Comparison of ENCODE assay signal across 12 cellular contexts in the genomic region with DNA sequence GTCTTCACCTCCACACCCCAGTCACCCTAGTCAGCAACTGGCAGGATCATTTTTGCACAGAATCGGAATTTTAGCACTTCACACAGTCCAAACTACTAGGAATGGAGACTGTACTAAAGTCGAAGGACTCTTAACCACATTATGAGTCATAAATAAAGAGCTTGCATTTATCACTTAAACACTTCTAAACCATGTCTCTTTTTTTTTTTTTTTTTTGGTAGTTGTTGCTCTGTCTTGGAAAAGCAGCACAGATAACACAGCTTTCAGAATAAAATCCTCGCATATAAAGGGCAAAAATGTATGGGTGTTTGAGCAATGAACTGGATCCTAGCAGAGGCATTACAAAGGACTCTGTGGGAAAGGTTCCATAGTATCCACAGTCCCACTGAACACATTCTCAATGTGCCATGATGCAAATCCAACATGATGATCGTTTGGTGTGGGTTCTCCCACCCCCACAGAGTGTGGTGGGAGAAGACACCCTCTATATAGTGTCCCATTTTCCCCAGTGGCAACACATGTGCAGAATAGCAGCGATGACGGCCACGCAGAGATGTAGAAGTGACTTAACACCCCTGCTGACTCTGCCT. TPM values are rescaled to one million over a fixed set of nuclear protein-coding genes. Genes with fewer than 3 reads are reported as not detected.
A peak's percentile ranks its signal among the peaks of the same experiment; 100 is the strongest.
DNase-seq lines count a peak whose midpoint lies in the region; ATAC-seq and TF ChIP-seq lines count a peak whose summit lies in the region.
"Had no signal": no experiment of that assay in that cellular context is flagged by ENCODE, and none has a peak within 500 bp of the region (broad histone marks: within the 10 kb centered on the region; RNA-seq: fewer than 3 reads in every experiment).

No MANE protein-coding gene starts in this region.

- no peaks in the 10 kb centered on the region for H3K27me3 ChIP-seq in stomach

- no peak for TF ChIP-seq POLR2A in stomach (IDR thresholded peaks at IDR 0.05)

- intact Hi-C loops in stomach (cut with DNase I; ENCODE audit: low total_unique reads): no loop called here

- ATAC-seq in T-helper 17 cell (no peak), HG03045 (IDR thresholded peaks at IDR 0.05; ENCODE audit: unreplicated experiment) (no peak)

- no peak for TF ChIP-seq EP300 in stomach (IDR thresholded peaks at IDR 0.05)

- H3K4me1 ChIP-seq in stomach: peaks cover 2 to 42% (median 19%) of the 10 kb centered on the region in 4 donors

- WGBS in stomach, 5 donors: 72 to 87% (median 81%) methylated on average over 6 to 7 of the region's 7 CpGs

- peak overlapping the region; percentile 37 for H3K4me3 Mint-ChIP-seq in T-helper 17 cell

- H3K9me3 ChIP-seq in T-helper 17 cell (ENCODE audit: control insufficient read depth, low read length, poor library complexity, severe bottlenecking) (no peaks in the 10 kb centered on the region), stomach (no peaks in the 10 kb centered on the region)

- peaks cover 10% of the 10 kb centered on the region for H3K4me1 Mint-ChIP-seq in T-helper 17 cell

- H3K4me3 ChIP-seq in HFF-Myc (replicated peaks; ENCODE audit: low read depth, low read length) (peak overlapping the region; percentile 19; the same call in 1 of the 2 replicates), stomach (no peak overlapping the region)

- H3K27me3 Mint-ChIP-seq in T-helper 17 cell: no peaks in the 10 kb centered on the region

- TF ChIP-seq CTCF in HFF-Myc (IDR thresholded peaks at IDR 0.05; ENCODE audit: low read depth, low read length, missing control alignments) (no peak), stomach (IDR thresholded peaks at IDR 0.05) (no peak)

- H3K27ac Mint-ChIP-seq in T-helper 17 cell: no peak overlapping the region

- H3K27ac ChIP-seq in stomach: peak overlapping the region in 3 of 5 donors; percentile 11 to 64 (median 52)
- H3K27ac ChIP-seq: parathyroid adenoma had no signal

- H3K36me3 Mint-ChIP-seq in T-helper 17 cell (ENCODE audit: low read depth): peaks cover 2% of the 10 kb centered on the region

- peak; percentile 42 for DNase-seq in HFF-Myc (ENCODE audit: extremely low read depth, low read depth)
- DNase-seq in T-helper 17 cell: no peak
- DNase-seq in fibroblast of peridontal ligament (ENCODE audit: extremely low read depth): peak; percentile 82
- DNase-seq in stomach: no peak
- DNase-seq in stimulated activated CD4-positive, alpha-beta T cell treated with anti-CD3 and anti-CD28 coated beads, Interleukin-4, amount 100 ng/mL, for 1 hour: no peak
- DNase-seq in NCI-H2196 treated with DMSO at 0.1 percent for 48 hours (lab: John Stamatoyannopoulos, UW; ENCODE audit: unreplicated experiment): no peak
- no peak for DNase-seq in germinal center (ENCODE audit: low spot score)
- DNase-seq: activated T-cell treated with anti-CD3 and anti-CD28 coated beads for 4 hours, caudate nucleus, NCI-H1048 had no signal

- H3K36me3 ChIP-seq in stomach: no peaks in the 10 kb centered on the region

RNA-seq across cellular contexts. Expression of a gene that starts 47.1 kb away (rescaled TPM):
- total RNA-seq in T-helper 17 cell (100 to 1,000 TPM; 377 to 395 TPM), stomach (100 to 1,000 TPM; 109 to 215 (median 159) TPM)
- polyA plus RNA-seq in stomach: 10 to 100 TPM; 12.3 to 20.5 (median 15.6) TPM

Comparison
In these comparisons a context has a peak if more than half of its experiments do, and no peak if none do; other contexts are left out.
1. DNase-seq: peak in HFF-Myc (single experiment) and fibroblast of peridontal ligament (single experiment); none in T-helper 17 cell (0 of 3), stomach (single experiment), stimulated activated CD4-positive, alpha-beta T cell treated with anti-CD3 and anti-CD28 coated beads, Interleukin-4, amount 100 ng/mL, for 1 hour (single experiment), NCI-H2196 treated with DMSO at 0.1 percent for 48 hours (single experiment) and germinal center (single experiment).